21 cellular contexts compared by ENCODE assay signal in genomic region chr12:119047641-119048040, GRCh38.
DNase-seq lines count a peak whose midpoint lies in the region; ATAC-seq, FAIRE-seq and TF ChIP-seq lines count a peak whose summit lies in the region.
"Had no signal": no experiment of that assay in that cellular context is flagged by ENCODE, and none has a peak within 500 bp of the region (broad histone marks: within the 10 kb centered on the region; RNA-seq: fewer than 3 reads in every experiment).

No MANE protein-coding gene starts in this region.

- H3K27ac ChIP-seq in 22Rv1 (peak overlapping the region; percentile 54), K562 (ENCODE audit: extremely low read depth, low read depth, low read length) (no peak overlapping the region), trophoblast cell (ENCODE audit: low read depth, low read length) (no peak overlapping the region), dorsolateral prefrontal cortex (no peak overlapping the region)
- H3K27ac ChIP-seq: A549; BLaER1 treated with 17β-estradiol and CSF1 and Interleukin-3, amounts not matched to agents 10 nM and 100 nM; C4-2B had no signal

- peak; percentile 26 for DNase-seq in NAMALWA (ENCODE audit: low spot score)
- DNase-seq in K562 (ENCODE audit: extremely low read depth in 1 of 4, low spot score in 3 of 4) = peak in 2 of 4 experiments; percentile 10 to 15
- DNase-seq in trophoblast cell = no peak
- no peak for DNase-seq in dorsolateral prefrontal cortex
- no peak for DNase-seq in stimulated activated CD8-positive, alpha-beta memory T cell treated with anti-CD3 and anti-CD28 coated beads, Interleukin-4, amount 100 ng/mL, for 48 hours
- no peak for DNase-seq in HT-29 (ENCODE audit: low spot score)
- DNase-seq: AML-193; Caco-2; Calu3; CD4-positive, alpha-beta T cell; CD8-positive, alpha-beta T cell; DMS79 treated with DMSO at 0.1 percent for 48 hours; GF-D8 had no signal

- no peak overlapping the region for H3K4ac ChIP-seq in trophoblast cell (ENCODE audit: low read depth, low read length)

- intact Hi-C loops in K562 (cut with micrococcal nuclease) (no loop called here), dorsolateral prefrontal cortex (cut with DNase I) (no loop called here)

- H3K9me3 ChIP-seq in K562 (replicated peaks; ENCODE audit: control insufficient read depth, insufficient read depth, low read depth, low read length) (no peaks in the 10 kb centered on the region), trophoblast cell (ENCODE audit: insufficient read depth, low read depth, low read length) (no peaks in the 10 kb centered on the region)
- H3K9me3 ChIP-seq: A549, Caco-2 had no signal

- TF ChIP-seq EP300 in K562 (IDR thresholded peaks at IDR 0.05; ENCODE audit: low read length) = no peak

- 0 out of 3 replicates have a peak, but pooled peaks have one; percentile 29 for ATAC-seq in K562
- ATAC-seq: A549; CD8-positive, alpha-beta T cell had no signal

- WGBS in K562 (ENCODE audit: insufficient coverage, low coverage, missing lambda C conversion rate) = 0% methylated on average over 2 of the region's 2 CpGs
- no CpG with 5 or more reads among the region's 2 CpGs for WGBS in trophoblast cell (ENCODE audit: extremely low coverage, insufficient coverage, insufficient read length)

- no peak overlapping the region for H4K8ac ChIP-seq in trophoblast cell (ENCODE audit: low read depth, low read length)

- no peaks in the 10 kb centered on the region for H3K4me1 ChIP-seq in K562 (replicated peaks in 1 of 2; ENCODE audit: control insufficient read depth in 2 of 2, insufficient read depth in 2 of 2, low read length in 2 of 2)
- H3K4me1 ChIP-seq in trophoblast cell (ENCODE audit: control insufficient read depth in 1 of 2, insufficient read depth in 2 of 2, low read length in 2 of 2) = no peaks in the 10 kb centered on the region
- H3K4me1 ChIP-seq: A549; BLaER1 treated with 17β-estradiol and CSF1 and Interleukin-3, amounts not matched to agents 10 nM and 100 nM; Caco-2 had no signal

- TF ChIP-seq POLR2A in K562 (conservative IDR thresholded peaks at IDR 0.05) = no peak

- H3K9me1 ChIP-seq in K562 (ENCODE audit: control insufficient read depth, insufficient read depth, low read length) = no peaks in the 10 kb centered on the region

- no peak overlapping the region for H2BK5ac ChIP-seq in trophoblast cell (ENCODE audit: low read depth, low read length, poor library complexity)

- POLR2A ChIA-PET in K562 (lab: Yijun Ruan, JAX) = no interaction called here

- H3K4me3 ChIP-seq in K562 = no peak overlapping the region
- H3K4me3 ChIP-seq in trophoblast cell (ENCODE audit: low read depth, low read length) = no peak overlapping the region
- no peak overlapping the region for H3K4me3 ChIP-seq in dorsolateral prefrontal cortex
- H3K4me3 ChIP-seq: A549; BLaER1 treated with 17β-estradiol and CSF1 and Interleukin-3, amounts not matched to agents 10 nM and 100 nM had no signal

- H3K36me3 ChIP-seq in K562 (ENCODE audit: control insufficient read depth, insufficient read depth, low read length) (no peaks in the 10 kb centered on the region), trophoblast cell (ENCODE audit: control insufficient read depth in 1 of 2, insufficient read depth in 2 of 2, low read length in 2 of 2) (no peaks in the 10 kb centered on the region)
- H3K36me3 ChIP-seq: BLaER1 treated with 17β-estradiol and CSF1 and Interleukin-3, amounts not matched to agents 10 nM and 100 nM had no signal

- no peak for TF ChIP-seq RAD21 in K562 (CRISPR knock-in tag; conservative IDR thresholded peaks at IDR 0.05 in 1 of 2, IDR thresholded peaks at IDR 0.05 in 1 of 2)

- H2AFZ ChIP-seq in K562 (ENCODE audit: low read depth, low read length) (no peak overlapping the region), trophoblast cell (ENCODE audit: insufficient read depth, low read length, poor library complexity) (no peak overlapping the region)

- BruUV-seq in K562 (replicated peaks; lab: Mats Ljungman, UMichigan) = no TSS peak

- CTCF ChIA-PET in K562 (lab: Yijun Ruan, JAX; ENCODE audit: low intra/inter-chr PET ratio) = no interaction called here

- no peaks in the 10 kb centered on the region for H4K20me1 ChIP-seq in K562 (replicated peaks; ENCODE audit: control insufficient read depth, insufficient read depth, low read length)
- H4K20me1 ChIP-seq: BLaER1 treated with 17β-estradiol and CSF1 and Interleukin-3, amounts not matched to agents 10 nM and 100 nM had no signal

- H3K27me3 ChIP-seq in K562 (ENCODE audit: control insufficient read depth in 2 of 2, insufficient read depth in 2 of 2, low read length in 2 of 2) = no peaks in the 10 kb centered on the region
- no peaks in the 10 kb centered on the region for H3K27me3 ChIP-seq in trophoblast cell (ENCODE audit: insufficient read depth, low read length)
- no peaks in the 10 kb centered on the region for H3K27me3 ChIP-seq in dorsolateral prefrontal cortex
- H3K27me3 ChIP-seq: BLaER1 treated with 17β-estradiol and CSF1 and Interleukin-3, amounts not matched to agents 10 nM and 100 nM had no signal

- no peak overlapping the region for H2BK120ac ChIP-seq in trophoblast cell (ENCODE audit: insufficient read depth, low read length, poor library complexity)

- no peak overlapping the region for H4K12ac ChIP-seq in trophoblast cell (ENCODE audit: low read depth, low read length)

- no peak overlapping the region for H3K18ac ChIP-seq in trophoblast cell (ENCODE audit: low read length)

- no peak overlapping the region for H2BK12ac ChIP-seq in trophoblast cell (ENCODE audit: low read length)

- TF ChIP-seq CTCF in 22Rv1 (IDR thresholded peaks at IDR 0.05) (no peak), K562 (IDR thresholded peaks at IDR 0.05 in 2 of 3, conservative IDR thresholded peaks at IDR 0.05 in 1 of 3; ENCODE audit: insufficient read depth in 2 of 3, low read depth in 1 of 3, low read length in 3 of 3) (no peak), dorsolateral prefrontal cortex (IDR thresholded peaks at IDR 0.05 in 54 of 56, conservative IDR thresholded peaks at IDR 0.05 in 2 of 56; ENCODE audit: low read depth in 1 of 56, partially characterized antibody in 56 of 56) (no peak)

- no peaks in the 10 kb centered on the region for H3K79me1 ChIP-seq in trophoblast cell (ENCODE audit: low read length)

- H3K79me2 ChIP-seq in K562 (ENCODE audit: control insufficient read depth, insufficient read depth, low read length) (no peaks in the 10 kb centered on the region), trophoblast cell (ENCODE audit: control insufficient read depth, insufficient read depth, low read length, poor library complexity) (no peaks in the 10 kb centered on the region)

- no peak overlapping the region for H4K91ac ChIP-seq in trophoblast cell (ENCODE audit: low read depth, low read length)

- in situ Hi-C loops in K562 (cut with MboI) = no loop called here

- H3K14ac ChIP-seq in trophoblast cell (ENCODE audit: low read length) = no peak overlapping the region

- H2AK5ac ChIP-seq in trophoblast cell (ENCODE audit: low read length) = no peak overlapping the region

- H3K9ac ChIP-seq in K562 (ENCODE audit: insufficient read depth in 1 of 2, low read depth in 2 of 2, low read length in 2 of 2) (no peak overlapping the region), trophoblast cell (ENCODE audit: low read length) (peak overlapping the region; percentile 56)
- H3K9ac ChIP-seq: BLaER1 treated with 17β-estradiol and CSF1 and Interleukin-3, amounts not matched to agents 10 nM and 100 nM had no signal

- H3K4me2 ChIP-seq in K562 (ENCODE audit: insufficient read depth, low read length) (no peak overlapping the region), trophoblast cell (ENCODE audit: low read length) (no peak overlapping the region)
- H3K4me2 ChIP-seq: A549; BLaER1 treated with 17β-estradiol and CSF1 and Interleukin-3, amounts not matched to agents 10 nM and 100 nM had no signal

- no peak overlapping the region for H3K23ac ChIP-seq in trophoblast cell (ENCODE audit: low read length)

- FAIRE-seq in K562 (lab: Jason Lieb, UNC) = no peak
- FAIRE-seq: A549, D721Med, G401.6, GM12891, GM19239 had no signal

TF ChIP-seq in K562, 482 proteins besides CTCF, POLR2A, EP300 and RAD21 (continues in another document):
- no peak for TF ChIP-seq ZNF444 (CRISPR knock-in tag; IDR thresholded peaks at IDR 0.05)
- no peak for TF ChIP-seq NR2C1 (IDR thresholded peaks at IDR 0.05)
- TF ChIP-seq NR2C1 (tag; IDR thresholded peaks at IDR 0.05) = no peak
- no peak for TF ChIP-seq EHMT2 (IDR thresholded peaks at IDR 0.05)
- no peak for TF ChIP-seq PCBP1 (IDR thresholded peaks at IDR 0.05; ENCODE audit: low read depth, low read length, poor library complexity, severe bottlenecking)
- TF ChIP-seq TOE1 (IDR thresholded peaks at IDR 0.05; ENCODE audit: borderline replicate concordance) = peak; percentile 60; the same call in 1 of the 2 replicates
- no peak for TF ChIP-seq TOE1 (CRISPR knock-in tag; IDR thresholded peaks at IDR 0.05; ENCODE audit: borderline replicate concordance, low read depth)
- TF ChIP-seq TFE3 (CRISPR knock-in tag; IDR thresholded peaks at IDR 0.05) = peak; percentile 56; the same call in 1 of the 2 replicates
- TF ChIP-seq MAFF (IDR thresholded peaks at IDR 0.05; ENCODE audit: low read length) = no peak
- TF ChIP-seq ZNF217 (CRISPR knock-in tag; IDR thresholded peaks at IDR 0.05) = no peak
- no peak for TF ChIP-seq IRF9 (tag; IDR thresholded peaks at IDR 0.05)
- TF ChIP-seq RAD51 (IDR thresholded peaks at IDR 0.05; ENCODE audit: borderline replicate concordance, low read depth) = peak; percentile 71; the same call in 1 of the 2 replicates
